27 cellular contexts compared by ENCODE assay signal in genomic region chr20:22472386-22472785, GRCh38.
"Had no signal": no experiment of that assay in that cellular context is flagged by ENCODE, and none has a peak within 500 bp of the region (broad histone marks: within the 10 kb centered on the region; RNA-seq: fewer than 3 reads in every experiment).

No MANE protein-coding gene starts in this region.

- DNase-seq: activated CD4-positive, alpha-beta memory T cell treated with anti-CD3 and anti-CD28 coated beads for 36 hours; activated CD4-positive, alpha-beta T cell treated with anti-CD3 and anti-CD28 coated beads for 1 hour; activated CD4-positive, alpha-beta T cell treated with anti-CD3 and anti-CD28 coated beads, Interleukin-2, amount 10 ng/mL, durations not matched to agents 7 days and 5 days; activated CD8-positive, alpha-beta memory T cell treated with anti-CD3 and anti-CD28 coated beads for 24 hours; activated effector memory CD4-positive, alpha-beta T cell treated with anti-CD3 and anti-CD28 coated beads, Interleukin-2, amount 50 U/mL, for 16 hours; activated naive CD4-positive, alpha-beta T cell treated with anti-CD3 and anti-CD28 coated beads, Interleukin-2, amount 10 ng/mL, durations not matched to agents 7 days and 5 days; activated naive CD8-positive, alpha-beta T cell treated with anti-CD3 and anti-CD28 coated beads for 36 hours; activated T-cell treated with anti-CD3 and anti-CD28 coated beads, Interleukin-2, amount 50 U/mL, for 4 hours; brain microvascular endothelial cell; cerebellar nuclear complex; KG1; NCI-H1048; NCI-H1930; NCI-H2107; NCI-H2171 treated with DMSO at 0.1 percent for 48 hours; NCI-H226; NCI-H526; NCI-H774; NK-92 treated with Interleukin-12 subunit alpha and Interleukin-12 subunit beta, amount 100 ng/mL, for 24 hours; OCI-M1; RPMI8226; T-cell; T-helper 2 cell had no signal

- H3K27me3 Mint-ChIP-seq: activated CD4-positive, alpha-beta memory T cell treated with anti-CD3 and anti-CD28 coated beads for 36 hours; activated CD4-positive, alpha-beta T cell treated with anti-CD3 and anti-CD28 coated beads, Interleukin-2, amount 10 ng/mL, durations not matched to agents 7 days and 5 days; activated naive CD4-positive, alpha-beta T cell treated with anti-CD3 and anti-CD28 coated beads, Interleukin-2, amount 10 ng/mL, durations not matched to agents 7 days and 5 days had no signal

- H3K27me3 ChIP-seq: brain microvascular endothelial cell, cardiac muscle cell had no signal

- H3K4me3 ChIP-seq: cardiac muscle cell, SK-N-MC had no signal

- H3K4me1 Mint-ChIP-seq: activated CD4-positive, alpha-beta T cell treated with anti-CD3 and anti-CD28 coated beads, Interleukin-2, amount 10 ng/mL, durations not matched to agents 7 days and 5 days; activated naive CD4-positive, alpha-beta T cell treated with anti-CD3 and anti-CD28 coated beads, Interleukin-2, amount 10 ng/mL, durations not matched to agents 7 days and 5 days; activated naive CD8-positive, alpha-beta T cell treated with anti-CD3 and anti-CD28 coated beads for 36 hours; T-cell had no signal

- H3K36me3 ChIP-seq: brain microvascular endothelial cell, cardiac muscle cell had no signal

- H3K27ac Mint-ChIP-seq: activated CD4-positive, alpha-beta memory T cell treated with anti-CD3 and anti-CD28 coated beads for 36 hours; activated CD4-positive, alpha-beta T cell treated with anti-CD3 and anti-CD28 coated beads, Interleukin-2, amount 10 ng/mL, durations not matched to agents 7 days and 5 days; activated naive CD4-positive, alpha-beta T cell treated with anti-CD3 and anti-CD28 coated beads, Interleukin-2, amount 10 ng/mL, durations not matched to agents 7 days and 5 days; activated naive CD8-positive, alpha-beta T cell treated with anti-CD3 and anti-CD28 coated beads for 36 hours; T-cell had no signal

- H3K36me3 Mint-ChIP-seq: activated CD4-positive, alpha-beta memory T cell treated with anti-CD3 and anti-CD28 coated beads for 36 hours; activated naive CD4-positive, alpha-beta T cell treated with anti-CD3 and anti-CD28 coated beads, Interleukin-2, amount 10 ng/mL, durations not matched to agents 7 days and 5 days; activated naive CD8-positive, alpha-beta T cell treated with anti-CD3 and anti-CD28 coated beads for 36 hours; T-cell had no signal

- ATAC-seq: activated T-cell treated with anti-CD3 and anti-CD28 coated beads, Interleukin-2, amount 50 U/mL, for 4 hours; Panc1; Right ventricle myocardium inferior; T-cell had no signal

- H3K4me3 Mint-ChIP-seq: activated CD4-positive, alpha-beta memory T cell treated with anti-CD3 and anti-CD28 coated beads for 36 hours; activated CD4-positive, alpha-beta T cell treated with anti-CD3 and anti-CD28 coated beads, Interleukin-2, amount 10 ng/mL, durations not matched to agents 7 days and 5 days; activated naive CD4-positive, alpha-beta T cell treated with anti-CD3 and anti-CD28 coated beads, Interleukin-2, amount 10 ng/mL, durations not matched to agents 7 days and 5 days; activated naive CD8-positive, alpha-beta T cell treated with anti-CD3 and anti-CD28 coated beads for 36 hours; activated T-cell treated with anti-CD3 and anti-CD28 coated beads, Interleukin-2, amount 50 U/mL, for 4 hours; T-cell had no signal

- H3K27ac ChIP-seq: brain microvascular endothelial cell, cardiac muscle cell, SK-N-MC had no signal
